20 cellular contexts compared by ENCODE assay signal in genomic region chr11:130780437-130780836, GRCh38.
"Had no signal": no experiment of that assay in that cellular context is flagged by ENCODE, and none has a peak within 500 bp of the region (broad histone marks: within the 10 kb centered on the region; RNA-seq: fewer than 3 reads in every experiment).

No MANE protein-coding gene starts in this region.

- H3K36me3 ChIP-seq: esophagus squamous epithelium, lower lobe of right lung, neutrophil, right lobe of liver, suprapubic skin, transverse colon, vagina had no signal

- H3K4me1 ChIP-seq: lower lobe of right lung, right lobe of liver, transverse colon had no signal

- H3K27me3 Mint-ChIP-seq: dendritic cell treated with granulocyte-macrophage colony-stimulating factor and Interleukin-4, amounts not matched to agents 40 ng/mL and 50 ng/mL, for 4 days had no signal

- H3K4me3 ChIP-seq: esophagus squamous epithelium, lower lobe of right lung, right lobe of liver, suprapubic skin, transverse colon, vagina had no signal

- H3K4me1 Mint-ChIP-seq: natural killer cell; stimulated activated naive CD8-positive, alpha-beta T cell treated with anti-CD3 and anti-CD28 coated beads, Interleukin-15, amount 100 ng/mL, for 72 hours had no signal

- H2AFZ ChIP-seq: parathyroid adenoma had no signal

- ATAC-seq: left ventricle myocardium superior; natural killer cell; right lobe of liver; stimulated activated naive CD8-positive, alpha-beta T cell treated with anti-CD3 and anti-CD28 coated beads, Interleukin-15, amount 100 ng/mL, for 72 hours had no signal

- H3K36me3 Mint-ChIP-seq: natural killer cell had no signal

- H3K9me3 Mint-ChIP-seq: dendritic cell treated with granulocyte-macrophage colony-stimulating factor and Interleukin-4, amounts not matched to agents 40 ng/mL and 50 ng/mL, for 4 days; natural killer cell had no signal

- H3K27ac ChIP-seq: esophagus squamous epithelium, lower lobe of right lung, neutrophil, parathyroid adenoma, right lobe of liver, suprapubic skin, transverse colon, vagina had no signal

- H3K79me2 ChIP-seq: parathyroid adenoma had no signal

- H3K4me3 Mint-ChIP-seq: dendritic cell treated with granulocyte-macrophage colony-stimulating factor and Interleukin-4, amounts not matched to agents 40 ng/mL and 50 ng/mL, for 4 days; natural killer cell; stimulated activated naive CD8-positive, alpha-beta T cell treated with anti-CD3 and anti-CD28 coated beads, Interleukin-15, amount 100 ng/mL, for 72 hours had no signal

- H3K9ac ChIP-seq: parathyroid adenoma had no signal

- H3K9me3 ChIP-seq: esophagus squamous epithelium, lower lobe of right lung, neutrophil, right lobe of liver, suprapubic skin, transverse colon, vagina had no signal

- H3K27ac Mint-ChIP-seq: dendritic cell treated with granulocyte-macrophage colony-stimulating factor and Interleukin-4, amounts not matched to agents 40 ng/mL and 50 ng/mL, for 4 days; natural killer cell; progenitor cell of endocrine pancreas; stimulated activated naive CD8-positive, alpha-beta T cell treated with anti-CD3 and anti-CD28 coated beads, Interleukin-15, amount 100 ng/mL, for 72 hours had no signal

- H3K27me3 ChIP-seq: esophagus squamous epithelium, neutrophil, right lobe of liver, suprapubic skin, transverse colon, vagina had no signal

- DNase-seq: effector memory CD4-positive, alpha-beta T cell; esophagus squamous epithelium; left ventricle myocardium superior; lower lobe of right lung; natural killer cell; right lobe of liver; small intestine; stimulated activated CD4-positive, alpha-beta T cell treated with anti-CD3 and anti-CD28 coated beads, Interleukin-12 subunit alpha, Interleukin-12 subunit beta, amount 100 ng/mL, for 4 hours; stimulated activated CD4-positive, alpha-beta T cell treated with anti-CD3 and anti-CD28 coated beads, Interleukin-1b, Interleukin-23, amount 100 ng/mL, for 48 hours; stimulated activated CD4-positive, alpha-beta T cell treated with anti-CD3 and anti-CD28 coated beads, Interleukin-4, amount 100 ng/mL, for 1 hour; stimulated activated CD8-positive, alpha-beta memory T cell treated with anti-CD3 and anti-CD28 coated beads, Interleukin-4, amount 100 ng/mL, for 48 hours; stimulated activated naive CD4-positive, alpha-beta T cell; stimulated activated naive CD8-positive, alpha-beta T cell treated with anti-CD3 and anti-CD28 coated beads, Interleukin-15, amount 100 ng/mL, for 72 hours; transverse colon had no signal
